Comparison of ENCODE assay signal across 8 cellular contexts in the genomic region with DNA sequence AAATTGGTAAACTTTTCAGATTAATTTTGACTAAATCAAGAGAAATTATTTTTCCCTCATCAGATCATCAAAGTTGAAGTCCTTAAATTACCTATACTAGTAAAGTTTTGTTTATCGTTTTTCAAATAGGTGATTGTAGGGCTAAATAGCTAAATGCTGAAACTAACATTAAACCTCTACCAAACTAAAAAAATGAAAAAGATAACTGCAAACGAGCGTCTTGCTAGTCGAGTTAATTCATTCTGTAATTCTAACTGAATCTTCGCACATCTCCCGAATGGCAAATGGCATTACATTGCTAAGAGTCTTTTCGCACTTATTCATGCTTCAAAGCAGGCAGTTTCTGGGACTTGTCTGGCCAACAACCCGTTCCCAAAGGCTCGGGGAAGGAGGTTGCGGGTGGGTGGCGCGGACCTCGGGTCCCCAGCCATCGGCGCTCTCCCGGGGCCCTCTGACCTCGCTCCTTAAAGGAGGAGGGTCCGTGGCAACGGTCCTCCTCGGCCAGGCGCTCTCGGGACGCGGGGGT. TPM values are rescaled to one million over a fixed set of nuclear protein-coding genes. Genes with fewer than 3 reads are reported as not detected.
DNase-seq lines count a peak whose midpoint lies in the region; ATAC-seq and TF ChIP-seq lines count a peak whose summit lies in the region.

No MANE protein-coding gene starts in this region.

- peak overlapping the region; percentile 18 for H3K27ac Mint-ChIP-seq in osteocyte (ENCODE audit: unreplicated experiment)

- H3K9me3 ChIP-seq in fibroblast of lung (ENCODE audit: control insufficient read depth, insufficient read depth, low read depth, low read length) = no peaks in the 10 kb centered on the region

- no peaks in the 10 kb centered on the region for H4K20me1 ChIP-seq in fibroblast of lung (ENCODE audit: control insufficient read depth, extremely low read depth, insufficient read depth, low read length)

- peak overlapping the region; percentile 69 for H3K27ac ChIP-seq in fibroblast of lung (ENCODE audit: insufficient read depth, low read length)

- no peaks in the 10 kb centered on the region for H3K36me3 Mint-ChIP-seq in osteocyte (ENCODE audit: unreplicated experiment)

- ATAC-seq in GM19035 (IDR thresholded peaks at IDR 0.05; ENCODE audit: unreplicated experiment) = peak; percentile 3
- no peak for ATAC-seq in GM21447 (IDR thresholded peaks at IDR 0.05; ENCODE audit: unreplicated experiment)

- no peaks in the 10 kb centered on the region for H3K9me3 Mint-ChIP-seq in osteocyte (ENCODE audit: unreplicated experiment)

- peak overlapping the region; percentile 78 for H3K4me3 Mint-ChIP-seq in osteocyte (ENCODE audit: unreplicated experiment)

- H3K9ac ChIP-seq in fibroblast of lung (ENCODE audit: insufficient read depth, low read length) = peak overlapping the region; percentile 72

- H3K4me2 ChIP-seq in fibroblast of lung (ENCODE audit: extremely low read depth, insufficient read depth, low read length) = peak overlapping the region; percentile 83

- H3K36me3 ChIP-seq in fibroblast of lung (ENCODE audit: control insufficient read depth, insufficient read depth, low read length) = no peaks in the 10 kb centered on the region

- H3K79me2 ChIP-seq in fibroblast of lung (ENCODE audit: control insufficient read depth, insufficient read depth, low read length) = no peaks in the 10 kb centered on the region

- DNase-seq in RPMI7951 (ENCODE audit: low read depth) = peak; percentile 44
- peak; percentile 24 to 57 for DNase-seq in fibroblast of lung (ENCODE audit: low read depth in 2 of 2)
- no peak for DNase-seq in osteocyte (ENCODE audit: extremely low spot score, unreplicated experiment)
- no peak for DNase-seq in OCI-M1 (lab: John Stamatoyannopoulos, UW)
- DNase-seq in MV-4-11 (lab: John Stamatoyannopoulos, UW) = no peak
- DNase-seq in mucosa of gallbladder (ENCODE audit: low spot score) = no peak

- TF ChIP-seq CTCF in fibroblast of lung (conservative IDR thresholded peaks at IDR 0.05 in 1 of 2, IDR thresholded peaks at IDR 0.05 in 1 of 2; ENCODE audit: low read depth in 1 of 2, low read length in 2 of 2) (no peak), osteocyte (IDR thresholded peaks at IDR 0.05) (no peak)

- no peaks in the 10 kb centered on the region for H3K27me3 ChIP-seq in fibroblast of lung (ENCODE audit: control insufficient read depth, insufficient read depth, low read length)

- peak overlapping the region; percentile 66 for H2AFZ ChIP-seq in fibroblast of lung (ENCODE audit: low read length)

- H3K4me1 ChIP-seq in fibroblast of lung (ENCODE audit: control insufficient read depth, extremely low read depth, insufficient read depth, low read length) = no peaks in the 10 kb centered on the region

- H3K4me1 Mint-ChIP-seq in osteocyte (ENCODE audit: unreplicated experiment) = peaks cover 5% of the 10 kb centered on the region

- no peaks in the 10 kb centered on the region for H3K27me3 Mint-ChIP-seq in osteocyte (ENCODE audit: unreplicated experiment)

- peak overlapping the region; percentile 68 to 85 (median 76) for H3K4me3 ChIP-seq in fibroblast of lung (replicated peaks in 1 of 4; ENCODE audit: control extremely low read depth in 1 of 4, insufficient read depth in 1 of 4, low read depth in 3 of 4, low read length in 4 of 4)

RNA-seq across cellular contexts. Expression of a gene that starts 43.8 kb away (rescaled TPM):
- total RNA-seq in RPMI7951 (2014; rRNA removed; shearing (Covaris generic)) = 63.6 and 66.4 TPM in 2 replicates
- total RNA-seq in fibroblast of lung (6.7 and 14.2 TPM in 2 replicates), osteocyte (1.6 and 2.1 TPM in 2 replicates), mucosa of gallbladder (0.26 TPM)
- 18.1 and 18.6 TPM in 2 replicates for polyA plus RNA-seq in fibroblast of lung
- polyA plus RNA-seq in fibroblast of lung (2012) = 11.0 TPM in 2 replicates
- not detected in 2 replicates for polyA minus RNA-seq in fibroblast of lung (ENCODE audit: low replicate concordance)

Comparison
In these comparisons a context has a peak if more than half of its experiments do, and no peak if none do; other contexts are left out.
1. DNase-seq: peak in RPMI7951 (single experiment) and fibroblast of lung (2 of 2); none in osteocyte (single experiment), OCI-M1 (single experiment), MV-4-11 (single experiment) and mucosa of gallbladder (single experiment).